In genomic region chr22:39076117-39076516, GRCh38 we compare ENCODE assay signal across 15 cellular contexts. TPM values are rescaled to one million over a fixed set of nuclear protein-coding genes. Genes with fewer than 3 reads are reported as not detected.
DNase-seq lines count a peak whose midpoint lies in the region; ATAC-seq and TF ChIP-seq lines count a peak whose summit lies in the region.
"Not testable (repeated sequence)": the region's sequence is repeated elsewhere in the genome, so short reads cannot be mapped to it uniquely, and the experiment has no call there.
"Had no signal": no experiment of that assay in that cellular context is flagged by ENCODE, and none has a peak within 500 bp of the region (broad histone marks: within the 10 kb centered on the region; RNA-seq: fewer than 3 reads in every experiment).

No MANE protein-coding gene starts in this region.

- H3K27ac Mint-ChIP-seq in CD4-positive, alpha-beta memory T cell, result peak overlapping the region; percentile 62 to 98 (median 93)
- not testable (repeated sequence) for H3K27ac Mint-ChIP-seq in GM23338
- H3K27ac Mint-ChIP-seq in activated CD8-positive, alpha-beta T cell treated with anti-CD3 and anti-CD28 coated beads for 36 hours, result peak overlapping the region; percentile 87
- H3K27ac Mint-ChIP-seq in activated naive CD8-positive, alpha-beta T cell, result peak overlapping the region; percentile 59
- H3K27ac Mint-ChIP-seq in glutamatergic neuron (ENCODE audit: unreplicated experiment) (peak overlapping the region; percentile 29), natural killer cell (peak overlapping the region; percentile 98 to 99)
- peak overlapping the region in 1 of 2 donors; percentile 62 for H3K27ac Mint-ChIP-seq in stimulated activated naive CD8-positive, alpha-beta T cell treated with anti-CD3 and anti-CD28 coated beads, Interleukin-15, amount 100 ng/mL, for 72 hours

- not testable (repeated sequence) for TF ChIP-seq CTCF in GM23338 (conservative IDR thresholded peaks at IDR 0.05; ENCODE audit: low read depth in 2 of 2); activated CD8-positive, alpha-beta T cell treated with anti-CD3 and anti-CD28 coated beads for 36 hours (IDR thresholded peaks at IDR 0.05); glutamatergic neuron (IDR thresholded peaks at IDR 0.05; ENCODE audit: partially characterized antibody, unreplicated experiment); natural killer cell (IDR thresholded peaks at IDR 0.05)

- ATAC-seq in GM23338; activated CD8-positive, alpha-beta T cell treated with anti-CD3 and anti-CD28 coated beads for 36 hours; natural killer cell; stimulated activated naive CD8-positive, alpha-beta T cell treated with anti-CD3 and anti-CD28 coated beads, Interleukin-15, amount 100 ng/mL, for 72 hours: not testable (repeated sequence)

- POLR2A ChIA-PET in CD4-positive, alpha-beta memory T cell (lab: Charles Lee; ENCODE audit: partially characterized antibody), result interaction anchor here (1.0 kb wide), 1 partner anchor 18 kb away, joined by 3 read pairs; no protein-coding TSS in a partner anchor
- POLR2A ChIA-PET in activated CD8-positive, alpha-beta T cell treated with anti-CD3 and anti-CD28 coated beads for 36 hours (lab: Charles Lee), result interaction anchor here (1.6 kb wide), 1 partner anchor 9 kb away, joined by 5 read pairs; no protein-coding TSS in a partner anchor

- intact Hi-C loops in CD4-positive, alpha-beta memory T cell (cut with micrococcal nuclease), result loop anchor here (5.0 kb wide), 1 partner anchor 41 kb away; no protein-coding TSS in a partner anchor
- intact Hi-C loops in activated CD8-positive, alpha-beta T cell treated with anti-CD3 and anti-CD28 coated beads for 36 hours (cut with micrococcal nuclease); natural killer cell (cut with micrococcal nuclease): not testable (repeated sequence)

- H3K9me2 ChIP-seq in GM23338 (ENCODE audit: insufficient read depth), result not testable (repeated sequence)

- H3K4me3 Mint-ChIP-seq in CD4-positive, alpha-beta memory T cell, result peak overlapping the region; percentile 73 to 90 (median 81)
- H3K4me3 Mint-ChIP-seq in GM23338 (peak overlapping the region; percentile 50; the same call in 2 of the 3 replicates), glutamatergic neuron (ENCODE audit: unreplicated experiment) (peak overlapping the region; percentile 78), natural killer cell (peak overlapping the region; percentile 90)
- H3K4me3 Mint-ChIP-seq in activated CD8-positive, alpha-beta T cell treated with anti-CD3 and anti-CD28 coated beads for 36 hours, result peak overlapping the region; percentile 72
- H3K4me3 Mint-ChIP-seq in activated naive CD8-positive, alpha-beta T cell, result peak overlapping the region; percentile 69
- H3K4me3 Mint-ChIP-seq in stimulated activated naive CD8-positive, alpha-beta T cell treated with anti-CD3 and anti-CD28 coated beads, Interleukin-15, amount 100 ng/mL, for 72 hours, result peak overlapping the region; percentile 72 to 98

- peaks cover 12 to 17% of the 10 kb centered on the region in 2 donors for H3K36me3 Mint-ChIP-seq in CD4-positive, alpha-beta memory T cell
- H3K36me3 Mint-ChIP-seq in GM23338 (ENCODE audit: low read depth); activated naive CD8-positive, alpha-beta T cell; glutamatergic neuron (ENCODE audit: unreplicated experiment); natural killer cell: not testable (repeated sequence)
- peaks cover 26% of the 10 kb centered on the region for H3K36me3 Mint-ChIP-seq in activated CD8-positive, alpha-beta T cell treated with anti-CD3 and anti-CD28 coated beads for 36 hours (ENCODE audit: low read depth)

- not testable (repeated sequence) for H2AFZ ChIP-seq in GM23338

- H3K27ac ChIP-seq in CD4-positive, alpha-beta memory T cell (ENCODE audit: low read depth, low read length), result peak overlapping the region; percentile 96
- H3K27ac ChIP-seq in GM23338 (ENCODE audit: low read depth), result not testable (repeated sequence)

- DNase-seq in CD4-positive, alpha-beta memory T cell; GM23338 (ENCODE audit: low spot score); activated CD8-positive, alpha-beta T cell treated with anti-CD3 and anti-CD28 coated beads for 36 hours; glutamatergic neuron; natural killer cell; stimulated activated naive CD8-positive, alpha-beta T cell treated with anti-CD3 and anti-CD28 coated beads, Interleukin-15, amount 100 ng/mL, for 72 hours: not testable (repeated sequence)
- peak; percentile 30 for DNase-seq in RPMI8226

- not testable (repeated sequence) for H3K4me3 ChIP-seq in CD4-positive, alpha-beta memory T cell (ENCODE audit: low read length in 2 of 2)
- peak overlapping the region; percentile 42; the same call in 1 of the 2 replicates for H3K4me3 ChIP-seq in GM23338

- peak overlapping the region; percentile 65 for H3K4me2 ChIP-seq in GM23338

- H3K27me3 Mint-ChIP-seq in CD4-positive, alpha-beta memory T cell; activated CD8-positive, alpha-beta T cell treated with anti-CD3 and anti-CD28 coated beads for 36 hours; activated naive CD8-positive, alpha-beta T cell; glutamatergic neuron (ENCODE audit: unreplicated experiment); natural killer cell (ENCODE audit: low read depth in 2 of 2); stimulated activated naive CD8-positive, alpha-beta T cell treated with anti-CD3 and anti-CD28 coated beads, Interleukin-15, amount 100 ng/mL, for 72 hours: not testable (repeated sequence)
- peaks cover 18% of the 10 kb centered on the region for H3K27me3 Mint-ChIP-seq in GM23338 (ENCODE audit: insufficient read depth, low read depth, poor library complexity)

- not testable (repeated sequence) for H3F3A ChIP-seq in GM23338 (replicated peaks; ENCODE audit: low read depth)

- not testable (repeated sequence) for H3K27me3 ChIP-seq in CD4-positive, alpha-beta memory T cell (ENCODE audit: insufficient read depth, low read length); GM23338 (ENCODE audit: insufficient read depth)

- H3K4me1 ChIP-seq in CD4-positive, alpha-beta memory T cell (ENCODE audit: insufficient read depth, low read length), result peaks cover 31% of the 10 kb centered on the region
- H3K4me1 ChIP-seq in GM23338 (ENCODE audit: insufficient read depth), result peaks cover 13% of the 10 kb centered on the region

- CTCF ChIA-PET in CD4-positive, alpha-beta memory T cell (lab: Charles Lee; ENCODE audit: partially characterized antibody), result interaction anchor here (1.1 kb wide), 1 partner anchor 19 kb away, joined by 3 read pairs; no protein-coding TSS in a partner anchor
- CTCF ChIA-PET in activated CD8-positive, alpha-beta T cell treated with anti-CD3 and anti-CD28 coated beads for 36 hours (lab: Charles Lee), result not testable (repeated sequence)

- not testable (repeated sequence) for H3K36me3 ChIP-seq in CD4-positive, alpha-beta memory T cell (ENCODE audit: insufficient read depth, low read length); GM23338 (ENCODE audit: insufficient read depth)

- not testable (repeated sequence) for H3K9me3 ChIP-seq in CD4-positive, alpha-beta memory T cell (ENCODE audit: control insufficient read depth in 1 of 2, low read length in 2 of 2)

- H3K79me2 ChIP-seq in GM23338 (replicated peaks; ENCODE audit: insufficient read depth), result not testable (repeated sequence)

- not testable (repeated sequence) for H3K9me3 Mint-ChIP-seq in CD4-positive, alpha-beta memory T cell; GM23338; activated CD8-positive, alpha-beta T cell treated with anti-CD3 and anti-CD28 coated beads for 36 hours; activated naive CD8-positive, alpha-beta T cell (ENCODE audit: low read depth); glutamatergic neuron (ENCODE audit: unreplicated experiment); natural killer cell; stimulated activated naive CD8-positive, alpha-beta T cell treated with anti-CD3 and anti-CD28 coated beads, Interleukin-15, amount 100 ng/mL, for 72 hours

- peaks cover 18 to 47% (median 33%) of the 10 kb centered on the region in 4 donors for H3K4me1 Mint-ChIP-seq in CD4-positive, alpha-beta memory T cell
- H3K4me1 Mint-ChIP-seq in GM23338, result peaks cover 28% of the 10 kb centered on the region
- H3K4me1 Mint-ChIP-seq in activated CD8-positive, alpha-beta T cell treated with anti-CD3 and anti-CD28 coated beads for 36 hours (ENCODE audit: low read depth), result peaks cover 39% of the 10 kb centered on the region
- peaks cover 38% of the 10 kb centered on the region for H3K4me1 Mint-ChIP-seq in activated naive CD8-positive, alpha-beta T cell (ENCODE audit: low read depth)
- H3K4me1 Mint-ChIP-seq in glutamatergic neuron (ENCODE audit: low read depth, unreplicated experiment), result not testable (repeated sequence)
- peaks cover 47 to 62% of the 10 kb centered on the region in 2 donors for H3K4me1 Mint-ChIP-seq in natural killer cell
- H3K4me1 Mint-ChIP-seq in stimulated activated naive CD8-positive, alpha-beta T cell treated with anti-CD3 and anti-CD28 coated beads, Interleukin-15, amount 100 ng/mL, for 72 hours, result peaks cover 48% of the 10 kb centered on the region

- not testable (repeated sequence) for H4K20me1 ChIP-seq in GM23338 (replicated peaks; ENCODE audit: insufficient read depth)

RNA-seq across cellular contexts. Expression of gene APOBEC3G, which starts 1.0 kb away (rescaled TPM):
- total RNA-seq in CD4-positive, alpha-beta memory T cell, result 10 to 100 TPM; 44.5 to 47.5 TPM
- 100 to 1,000 TPM in 1 of 2 donors, 10 to 100 TPM in 1; 98.5 to 110 TPM for polyA plus RNA-seq in CD4-positive, alpha-beta memory T cell
- total RNA-seq in GM23338 (2014; rRNA removed; shearing (Covaris generic)), result 2.6 and 3.3 TPM in 2 replicates
- polyA plus RNA-seq in GM23338 (2016; fragmentation: Nextera tagmentation; extraction: Ambion mirVana), result 1.8 and 2.1 TPM in 2 replicates
- 10 to 100 TPM; 66.0 to 66.5 TPM for total RNA-seq in activated CD8-positive, alpha-beta T cell treated with anti-CD3 and anti-CD28 coated beads for 36 hours
- total RNA-seq in glutamatergic neuron (ENCODE audit: unreplicated experiment), result 1.0 TPM
- total RNA-seq in natural killer cell, result 100 to 1,000 TPM; 168 to 308 (median 237) TPM

RNA-seq across cellular contexts. Expression of gene APOBEC3H, which starts 20.9 kb away (rescaled TPM):
- 1 to 10 TPM; 7.5 to 8.5 TPM for total RNA-seq in CD4-positive, alpha-beta memory T cell
- polyA plus RNA-seq in CD4-positive, alpha-beta memory T cell, result 1 to 10 TPM; 5.7 to 6.2 TPM
- total RNA-seq in GM23338 (2014; rRNA removed; shearing (Covaris generic)), result not detected in 2 replicates
- not detected in 2 replicates for polyA plus RNA-seq in GM23338 (2016; fragmentation: Nextera tagmentation; extraction: Ambion mirVana)
- 1 to 10 TPM; 6.8 to 7.1 TPM for total RNA-seq in activated CD8-positive, alpha-beta T cell treated with anti-CD3 and anti-CD28 coated beads for 36 hours
- total RNA-seq in glutamatergic neuron (ENCODE audit: unreplicated experiment), result not detected
- 10 to 100 TPM; 14.1 to 17.0 (median 14.6) TPM for total RNA-seq in natural killer cell
- total RNA-seq: ascending aorta, dermis blood vessel endothelial cell, endothelial cell of umbilical vein, glomerular endothelial cell, osteoblast, RPMI7951 had no signal
- polyA plus RNA-seq: endothelial cell of umbilical vein had no signal

RNA-seq across cellular contexts. Expression of gene APOBEC3F, which starts 35.5 kb away (rescaled TPM):
- 10 to 100 TPM; 18.3 to 18.4 TPM for total RNA-seq in CD4-positive, alpha-beta memory T cell
- 10 to 100 TPM in 1 of 2 donors, 1 to 10 TPM in 1; 3.3 to 15.4 TPM for polyA plus RNA-seq in CD4-positive, alpha-beta memory T cell
- total RNA-seq in GM23338 (2014; rRNA removed; shearing (Covaris generic)), result 3.4 and 4.7 TPM in 2 replicates
- polyA plus RNA-seq in GM23338 (2016; fragmentation: Nextera tagmentation; extraction: Ambion mirVana), result 3.4 and 3.5 TPM in 2 replicates
- total RNA-seq in activated CD8-positive, alpha-beta T cell treated with anti-CD3 and anti-CD28 coated beads for 36 hours, result 10 to 100 TPM; 20.7 to 25.0 TPM
- 2.8 TPM for total RNA-seq in glutamatergic neuron (ENCODE audit: unreplicated experiment)
- total RNA-seq in natural killer cell, result 10 to 100 TPM; 30.1 to 54.4 (median 41.0) TPM

RNA-seq across cellular contexts. Expression of gene APOBEC3D, which starts 55.2 kb away (rescaled TPM):
- total RNA-seq in CD4-positive, alpha-beta memory T cell, result 10 to 100 TPM; 35.1 to 41.9 TPM
- polyA plus RNA-seq in CD4-positive, alpha-beta memory T cell, result 10 to 100 TPM in 1 of 2 donors, 1 to 10 TPM in 1; 4.6 to 16.1 TPM
- total RNA-seq in GM23338 (2014; rRNA removed; shearing (Covaris generic)), result 3.4 and 4.3 TPM in 2 replicates
- polyA plus RNA-seq in GM23338 (2016; fragmentation: Nextera tagmentation; extraction: Ambion mirVana), result 6.7 and 9.4 TPM in 2 replicates
- 10 to 100 TPM; 34.4 to 34.9 TPM for total RNA-seq in activated CD8-positive, alpha-beta T cell treated with anti-CD3 and anti-CD28 coated beads for 36 hours
- total RNA-seq in glutamatergic neuron (ENCODE audit: unreplicated experiment) (0.64 TPM), natural killer cell (10 to 100 TPM; 33.0 to 46.8 (median 37.9) TPM)
- total RNA-seq: suprapubic skin had no signal

Comparison
In these comparisons a context has a peak if more than half of its experiments do, and no peak if none do; other contexts are left out.
1. RNA of gene APOBEC3G, which starts 1.0 kb away (total RNA-seq): 168 to 308 TPM in natural killer cell, 66.0 to 66.5 TPM in activated CD8-positive, alpha-beta T cell treated with anti-CD3 and anti-CD28 coated beads for 36 hours and 44.5 to 47.5 TPM in CD4-positive, alpha-beta memory T cell; 2.6 to 3.3 TPM in GM23338 and 1.0 TPM in glutamatergic neuron (single experiment); every median in the first group is over 10 times any median in the second.
2. Peak in every context shown above with its lines, with median percentiles within 50 percentile points of each other: H3K4me3 Mint-ChIP-seq.